8 cellular contexts compared by ENCODE assay signal in the genomic region with DNA sequence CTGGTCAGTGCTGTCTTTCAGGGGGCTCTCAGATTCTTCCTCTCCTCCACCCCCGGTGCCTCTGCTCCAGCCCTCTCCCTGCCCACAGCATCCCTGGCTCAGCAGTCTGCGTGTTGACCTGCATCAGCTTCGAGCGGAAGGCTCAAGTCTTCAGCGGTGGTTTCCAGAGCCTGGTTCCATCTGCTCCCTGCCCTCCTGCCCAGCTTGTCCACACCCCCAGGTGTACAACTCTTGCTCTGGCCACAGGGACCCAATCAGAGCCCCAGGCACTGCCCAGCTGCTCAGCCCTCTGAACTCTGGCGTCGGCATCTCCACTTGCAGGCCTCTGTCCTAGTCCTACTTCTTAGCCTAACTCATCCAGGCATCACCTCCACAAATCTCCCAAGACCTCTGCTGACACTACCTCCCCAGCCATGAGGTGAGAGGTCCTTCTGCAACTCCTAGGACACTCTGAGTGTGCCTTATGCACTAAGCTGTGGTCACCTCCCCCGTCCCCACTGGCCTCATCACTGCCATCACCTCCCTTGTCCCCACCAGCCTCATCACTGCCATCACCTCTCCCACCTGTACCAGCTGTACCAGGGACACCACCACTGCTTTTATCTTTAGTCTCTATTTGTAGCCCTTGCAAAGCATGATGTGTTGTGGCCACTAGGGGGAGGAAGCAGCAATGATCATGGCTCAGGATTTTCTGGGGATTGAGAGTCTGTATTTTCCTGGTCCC.
DNase-seq lines count a peak whose midpoint lies in the region; ATAC-seq and TF ChIP-seq lines count a peak whose summit lies in the region.

No MANE protein-coding gene starts in this region.

- DNase-seq in CMK (ENCODE audit: low read depth) (peak; percentile 9), H4 (ENCODE audit: low spot score) (peak; percentile 57), NCI-H82 treated with DMSO at 0.1 percent for 48 hours (lab: John Stamatoyannopoulos, UW; ENCODE audit: unreplicated experiment) (peak; percentile 16), glutamatergic neuron (peak; percentile 55), psoas muscle (no peak)
- DNase-seq in activated T-cell treated with anti-CD3 and anti-CD28 coated beads, Interleukin-2, amount 50 U/mL, for 72 hours: peak; percentile 16 to 34

- no peak for TF ChIP-seq POLR2A in GM18505 (IDR thresholded peaks at IDR 0.05; ENCODE audit: borderline replicate concordance, extremely low read depth, insufficient read depth, insufficient read length)

- no peaks in the 10 kb centered on the region for H3K9me3 Mint-ChIP-seq in activated T-cell treated with anti-CD3 and anti-CD28 coated beads, Interleukin-2, amount 50 U/mL, for 72 hours
- H3K9me3 Mint-ChIP-seq in glutamatergic neuron (ENCODE audit: unreplicated experiment): peaks cover 8% of the 10 kb centered on the region

- no peaks in the 10 kb centered on the region for H3K36me3 Mint-ChIP-seq in activated T-cell treated with anti-CD3 and anti-CD28 coated beads, Interleukin-2, amount 50 U/mL, for 72 hours (ENCODE audit: insufficient read depth in 2 of 2)
- no peaks in the 10 kb centered on the region for H3K36me3 Mint-ChIP-seq in glutamatergic neuron (ENCODE audit: unreplicated experiment)

- TF ChIP-seq CTCF in glutamatergic neuron (IDR thresholded peaks at IDR 0.05; ENCODE audit: partially characterized antibody, unreplicated experiment) (peak; percentile 89), psoas muscle (IDR thresholded peaks at IDR 0.05) (peak; percentile 50)

- H3K27ac Mint-ChIP-seq in activated T-cell treated with anti-CD3 and anti-CD28 coated beads, Interleukin-2, amount 50 U/mL, for 72 hours: no peak overlapping the region
- no peak overlapping the region for H3K27ac Mint-ChIP-seq in glutamatergic neuron (ENCODE audit: unreplicated experiment)

- H3K4me3 Mint-ChIP-seq in activated T-cell treated with anti-CD3 and anti-CD28 coated beads, Interleukin-2, amount 50 U/mL, for 72 hours: no peak overlapping the region
- H3K4me3 Mint-ChIP-seq in glutamatergic neuron (ENCODE audit: unreplicated experiment): no peak overlapping the region

- H3K9me3 ChIP-seq in psoas muscle: no peaks in the 10 kb centered on the region

- H3K4me1 ChIP-seq in psoas muscle: no peaks in the 10 kb centered on the region

- intact Hi-C loops in psoas muscle (cut with DNase I): loop anchor here in 1 of 2 donors (5.0 kb wide), 1 partner anchor 584 kb away; no protein-coding TSS in a partner anchor

- no peak overlapping the region for H3K4me3 ChIP-seq in psoas muscle

- peaks cover 2% of the 10 kb centered on the region for H3K4me1 Mint-ChIP-seq in activated T-cell treated with anti-CD3 and anti-CD28 coated beads, Interleukin-2, amount 50 U/mL, for 72 hours (ENCODE audit: low read depth)
- H3K4me1 Mint-ChIP-seq in glutamatergic neuron (ENCODE audit: low read depth, unreplicated experiment): peaks cover 8% of the 10 kb centered on the region

- H3K27me3 ChIP-seq in psoas muscle (ENCODE audit: insufficient read depth in 3 of 3, low read length in 2 of 3): no peaks in the 10 kb centered on the region

- no peak overlapping the region for H3K27ac ChIP-seq in psoas muscle

- H3K36me3 ChIP-seq in psoas muscle (ENCODE audit: insufficient read depth in 1 of 2, low read depth in 1 of 2): no peaks in the 10 kb centered on the region

- WGBS in psoas muscle, 3 donors: 83 to 86% (median 85%) methylated on average over 8 of the region's 8 CpGs

- H3K27me3 Mint-ChIP-seq in activated T-cell treated with anti-CD3 and anti-CD28 coated beads, Interleukin-2, amount 50 U/mL, for 72 hours (ENCODE audit: low read depth): no peaks in the 10 kb centered on the region
- peaks cover 3% of the 10 kb centered on the region for H3K27me3 Mint-ChIP-seq in glutamatergic neuron (ENCODE audit: unreplicated experiment)

- ATAC-seq in activated T-cell treated with anti-CD3 and anti-CD28 coated beads, Interleukin-2, amount 50 U/mL, for 72 hours (replicated peaks in 1 of 2): peak; percentile 43 to 51
- ATAC-seq in psoas muscle: no peak
- no peak for ATAC-seq in GM18505 (IDR thresholded peaks at IDR 0.05; ENCODE audit: unreplicated experiment)
- no peak for ATAC-seq in HG03095 (IDR thresholded peaks at IDR 0.05; ENCODE audit: unreplicated experiment)

Comparison
In these comparisons a context has a peak if more than half of its experiments do, and no peak if none do; other contexts are left out.
1. DNase-seq: peak in CMK (single experiment), H4 (single experiment), NCI-H82 treated with DMSO at 0.1 percent for 48 hours (single experiment), activated T-cell treated with anti-CD3 and anti-CD28 coated beads, Interleukin-2, amount 50 U/mL, for 72 hours (2 of 2) and glutamatergic neuron (single experiment); none in psoas muscle (0 of 2).
2. ATAC-seq: peak in activated T-cell treated with anti-CD3 and anti-CD28 coated beads, Interleukin-2, amount 50 U/mL, for 72 hours (2 of 2); none in psoas muscle (0 of 4), GM18505 (single experiment) and HG03095 (single experiment).